ENCODE assay signal across 25 cellular contexts in the genomic region with DNA sequence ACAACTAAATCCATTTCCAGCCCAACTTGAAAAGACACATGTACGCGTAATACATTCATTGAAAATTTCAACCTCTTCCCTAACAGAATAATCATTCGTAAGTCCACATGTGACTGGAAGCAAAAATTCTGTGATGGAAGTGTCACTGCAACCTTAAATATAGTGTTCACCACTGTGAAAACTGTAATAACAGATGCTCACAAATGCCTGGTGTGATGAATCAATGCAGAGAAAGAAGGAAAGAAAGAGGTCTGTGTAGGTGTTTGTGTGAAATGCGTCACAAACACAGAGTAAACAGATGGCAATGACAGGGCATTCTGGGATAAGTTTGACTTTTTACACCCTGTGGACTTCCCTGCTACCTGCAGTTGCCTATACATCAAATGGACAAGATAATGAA.
"Had no signal": no experiment of that assay in that cellular context is flagged by ENCODE, and none has a peak within 500 bp of the region (broad histone marks: within the 10 kb centered on the region; RNA-seq: fewer than 3 reads in every experiment).

No MANE protein-coding gene starts in this region.

- H3K27me3 Mint-ChIP-seq: activated CD8-positive, alpha-beta memory T cell treated with anti-CD3 and anti-CD28 coated beads, Interleukin-2, amount 10 ng/mL, durations not matched to agents 7 days and 5 days; activated naive CD8-positive, alpha-beta T cell treated with anti-CD3 and anti-CD28 coated beads, Interleukin-2, amount 50 U/mL, for 24 hours; activated T-cell treated with anti-CD3 and anti-CD28 coated beads, Interleukin-2, amount 50 U/mL, for 24 hours had no signal

- DNase-seq: activated CD4-positive, alpha-beta T cell treated with anti-CD3 and anti-CD28 coated beads for 48 hours; activated CD4-positive, alpha-beta T cell treated with anti-CD3 and anti-CD28 coated beads, Interleukin-2, amount 50 U/mL, for 48 hours; activated CD4-positive, CD25-positive, alpha-beta regulatory T cell treated with anti-CD3 and anti-CD28 coated beads, Interleukin-2, amount 50 U/mL, for 72 hours; activated CD8-positive, alpha-beta memory T cell treated with anti-CD3 and anti-CD28 coated beads, Interleukin-2, amount 10 ng/mL, durations not matched to agents 7 days and 5 days; activated effector memory CD4-positive, alpha-beta T cell treated with anti-CD3 and anti-CD28 coated beads, Interleukin-2, amount 50 U/mL, for 16 hours; activated naive CD4-positive, alpha-beta T cell treated with Interleukin-2 at 50 U/mL for 16 hours; activated naive CD8-positive, alpha-beta T cell treated with anti-CD3 and anti-CD28 coated beads, Interleukin-2, amount 50 U/mL, for 24 hours; activated T-cell treated with anti-CD3 and anti-CD28 coated beads, Interleukin-2, amount 50 U/mL, for 24 hours; amniotic stem cell; body of pancreas; central memory CD4-positive, alpha-beta T cell; Kasumi-1; KBM-7; NCI-H1105 treated with DMSO at 0.1 percent for 48 hours; NCI-H1436 treated with DMSO at 0.1 percent for 48 hours; NCI-H187; NCI-H2081 treated with DMSO at 0.1 percent for 48 hours; NCI-H2171 treated with DMSO at 0.1 percent for 48 hours; NCI-H446 treated with DMSO at 0.1 percent for 48 hours; NCI-H526; NCI-H82; SW 1271 had no signal

- H3K27ac Mint-ChIP-seq: activated CD8-positive, alpha-beta memory T cell treated with anti-CD3 and anti-CD28 coated beads, Interleukin-2, amount 10 ng/mL, durations not matched to agents 7 days and 5 days; activated naive CD4-positive, alpha-beta T cell treated with anti-CD3 and anti-CD28 coated beads, Interleukin-2, amount 50 U/mL, for 72 hours; activated naive CD8-positive, alpha-beta T cell treated with anti-CD3 and anti-CD28 coated beads, Interleukin-2, amount 50 U/mL, for 24 hours; activated T-cell treated with anti-CD3 and anti-CD28 coated beads, Interleukin-2, amount 50 U/mL, for 24 hours; T-helper 2 cell treated with Interferon-gamma antibody and Interleukin-4, amounts not matched to agents 5 μg/mL and 100 μg/mL, for 36 hours; WTC11 had no signal

- H3K4me3 Mint-ChIP-seq: activated CD8-positive, alpha-beta memory T cell treated with anti-CD3 and anti-CD28 coated beads, Interleukin-2, amount 10 ng/mL, durations not matched to agents 7 days and 5 days; activated naive CD8-positive, alpha-beta T cell treated with anti-CD3 and anti-CD28 coated beads, Interleukin-2, amount 50 U/mL, for 24 hours; activated T-cell treated with anti-CD3 and anti-CD28 coated beads, Interleukin-2, amount 50 U/mL, for 24 hours; T-helper 2 cell treated with Interferon-gamma antibody and Interleukin-4, amounts not matched to agents 5 μg/mL and 100 μg/mL, for 36 hours; WTC11 had no signal

- H3K4me1 Mint-ChIP-seq: activated CD8-positive, alpha-beta memory T cell treated with anti-CD3 and anti-CD28 coated beads, Interleukin-2, amount 10 ng/mL, durations not matched to agents 7 days and 5 days; activated naive CD8-positive, alpha-beta T cell treated with anti-CD3 and anti-CD28 coated beads, Interleukin-2, amount 50 U/mL, for 24 hours; WTC11 had no signal

- H3K36me3 Mint-ChIP-seq: activated CD8-positive, alpha-beta memory T cell treated with anti-CD3 and anti-CD28 coated beads, Interleukin-2, amount 10 ng/mL, durations not matched to agents 7 days and 5 days; WTC11 had no signal
